Comparison of ENCODE assay signal across 17 cellular contexts in the genomic region with DNA sequence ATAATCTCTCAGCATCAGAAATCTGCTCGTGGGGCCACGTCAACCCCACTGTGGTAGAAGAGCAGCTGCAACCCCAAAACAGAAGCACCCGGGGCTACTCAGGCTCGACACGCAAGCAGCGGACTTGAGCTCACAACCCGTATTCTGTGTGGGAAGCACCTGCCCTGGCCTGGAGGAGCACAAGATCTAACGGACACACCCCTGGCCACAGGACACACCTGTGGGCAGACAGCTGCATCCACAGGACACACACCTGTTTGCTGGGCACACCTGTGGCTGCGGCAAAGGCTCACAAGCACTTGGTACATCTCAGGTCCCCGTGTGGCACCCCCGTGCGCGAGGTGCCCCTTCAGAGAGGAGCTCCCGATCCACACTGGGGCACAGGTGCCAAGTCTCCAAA. TPM values are rescaled to one million over a fixed set of nuclear protein-coding genes. Genes with fewer than 3 reads are reported as not detected.
DNase-seq lines count a peak whose midpoint lies in the region; ATAC-seq and TF ChIP-seq lines count a peak whose summit lies in the region.
"Had no signal": no experiment of that assay in that cellular context is flagged by ENCODE, and none has a peak within 500 bp of the region (broad histone marks: within the 10 kb centered on the region; RNA-seq: fewer than 3 reads in every experiment).

No MANE protein-coding gene starts in this region.

- H3K4me3 ChIP-seq in BLaER1 (no peak overlapping the region), GM12865 (ENCODE audit: low read depth, low read length) (no peak overlapping the region), OCI-LY3 (ENCODE audit: low read length) (no peak overlapping the region)

- H3K9me3 Mint-ChIP-seq in naive B cell: peaks cover 0 to 1% (median 0%) of the 10 kb centered on the region in 7 donors
- H3K9me3 Mint-ChIP-seq: T-helper 1 cell treated with Interleukin-12 subunit alpha and Interleukin-12 subunit beta and Interleukin-4 antibody, amounts not matched to agents 30 μg/mL and 1 μg/mL, for 36 hours had no signal

- no peak overlapping the region for H3K27ac Mint-ChIP-seq in naive B cell
- H3K27ac Mint-ChIP-seq: T-helper 1 cell treated with Interleukin-12 subunit alpha and Interleukin-12 subunit beta and Interleukin-4 antibody, amounts not matched to agents 30 μg/mL and 1 μg/mL, for 36 hours had no signal

- H3K9ac ChIP-seq in BLaER1: no peak overlapping the region
- no peak overlapping the region for H3K9ac ChIP-seq in OCI-LY3 (ENCODE audit: low read length)

- H3K27me3 ChIP-seq in BLaER1 (peaks cover 25% of the 10 kb centered on the region; the same call in 1 of the 2 replicates), OCI-LY3 (ENCODE audit: low read depth, low read length) (peaks cover 19% of the 10 kb centered on the region)

- H3K9me3 ChIP-seq in BLaER1 (peaks cover 5% of the 10 kb centered on the region), OCI-LY3 (ENCODE audit: insufficient read depth, low read length) (no peaks in the 10 kb centered on the region)

- H3K79me2 ChIP-seq in OCI-LY3 (ENCODE audit: low read length): no peaks in the 10 kb centered on the region

- TF ChIP-seq CTCF in GM12865 (IDR thresholded peaks at IDR 0.05; ENCODE audit: insufficient read depth, low read depth, low read length, missing control alignments) (no peak), OCI-LY3 (IDR thresholded peaks at IDR 0.05; ENCODE audit: low read depth, low read length) (no peak)

- DNase-seq in GM12865 (ENCODE audit: low read depth): peak; percentile 16
- DNase-seq in naive B cell: no peak
- no peak for DNase-seq in stimulated activated naive CD4-positive, alpha-beta T cell (lab: John Stamatoyannopoulos, UW)
- DNase-seq in activated CD4-positive, alpha-beta T cell treated with anti-CD3 and anti-CD28 coated beads for 1 hour: no peak
- DNase-seq in NCI-H345 (lab: John Stamatoyannopoulos, UW): no peak
- DNase-seq: KBM-7, NCI-H1436, NCI-H2081, NCI-H2171 treated with DMSO at 0.1 percent for 48 hours, NCI-H774, PC-3 had no signal

- no peaks in the 10 kb centered on the region for H3K36me3 Mint-ChIP-seq in naive B cell

- peaks cover 0 to 7% (median 4%) of the 10 kb centered on the region in 3 donors for H3K4me1 Mint-ChIP-seq in naive B cell

- H3K4me1 ChIP-seq in BLaER1 (peaks cover 62% of the 10 kb centered on the region), OCI-LY3 (ENCODE audit: low read length) (no peaks in the 10 kb centered on the region)

- H2AFZ ChIP-seq in OCI-LY3 (ENCODE audit: low read depth, low read length): no peak overlapping the region

- no peaks in the 10 kb centered on the region for H3K36me3 ChIP-seq in BLaER1
- H3K36me3 ChIP-seq in OCI-LY3 (replicated peaks; ENCODE audit: low read depth, low read length): no peaks in the 10 kb centered on the region

- H3K27me3 Mint-ChIP-seq in naive B cell: peaks cover 0 to 6% (median 5%) of the 10 kb centered on the region in 3 donors

- H4K20me1 ChIP-seq in BLaER1 (no peaks in the 10 kb centered on the region), OCI-LY3 (ENCODE audit: insufficient read depth, low read length) (no peaks in the 10 kb centered on the region)

- H3K27ac ChIP-seq in BLaER1: peak overlapping the region; percentile 47; the same call in 1 of the 2 replicates
- H3K27ac ChIP-seq in OCI-LY3 (ENCODE audit: low read length): no peak overlapping the region
- H3K27ac ChIP-seq: C4-2B, RWPE1 had no signal

- H3K4me2 ChIP-seq in BLaER1 (peak overlapping the region; percentile 65), OCI-LY3 (ENCODE audit: low read length) (0 out of 2 replicates have a peak overlapping the region, but pooled peaks have one; percentile 7)

- no peak overlapping the region for H3K4me3 Mint-ChIP-seq in naive B cell
- H3K4me3 Mint-ChIP-seq: T-helper 1 cell treated with Interleukin-12 subunit alpha and Interleukin-12 subunit beta and Interleukin-4 antibody, amounts not matched to agents 30 μg/mL and 1 μg/mL, for 36 hours had no signal

- ATAC-seq in naive B cell (ENCODE audit: low read depth in 2 of 2): peak; percentile 25 to 53
- ATAC-seq: HepG2, PC-3 had no signal

RNA-seq across cellular contexts. Expression of gene ZBTB46, which starts 36.5 kb away (rescaled TPM):
- polyA plus RNA-seq in naive B cell (ENCODE audit: low read depth in 6 of 6): under 1 TPM in 1 of 6 donors, not detected in 5; 0.15 TPM

RNA-seq across cellular contexts. Expression of gene SLC2A4RG, which starts 55.0 kb away (rescaled TPM):
- 1 to 10 TPM in 3 of 6 donors, under 1 TPM in 2, not detected in 1; 0.36 to 1.4 (median 1.3) TPM for polyA plus RNA-seq in naive B cell (ENCODE audit: low read depth in 6 of 6)

RNA-seq across cellular contexts. Expression of gene LIME1, which starts 58.1 kb away (rescaled TPM):
- polyA plus RNA-seq in naive B cell (ENCODE audit: low read depth in 6 of 6): 10 to 100 TPM in 1 of 6 donors, 1 to 10 TPM in 5; 4.9 to 19.0 (median 8.8) TPM
